8 cellular contexts compared by ENCODE assay signal in genomic region chr7:5396542-5396941, GRCh38. TPM values are rescaled to one million over a fixed set of nuclear protein-coding genes. Genes with fewer than 3 reads are reported as not detected.
DNase-seq lines count a peak whose midpoint lies in the region; ATAC-seq and TF ChIP-seq lines count a peak whose summit lies in the region.

No MANE protein-coding gene starts in this region.

- TF ChIP-seq POLR2A in tibial nerve (IDR thresholded peaks at IDR 0.05) = no peak

- peaks cover 0 to 41% (median 0%) of the 10 kb centered on the region in 3 donors for H3K36me3 ChIP-seq in tibial nerve

- H3K4me1 ChIP-seq in tibial nerve = peaks cover 0 to 39% (median 22%) of the 10 kb centered on the region in 4 donors

- no peaks in the 10 kb centered on the region for H3K9me3 Mint-ChIP-seq in natural killer cell

- no peak for TF ChIP-seq EP300 in tibial nerve (IDR thresholded peaks at IDR 0.05)

- peak overlapping the region; percentile 82 for H3K4me3 Mint-ChIP-seq in natural killer cell

- 38 to 51% methylated on average over 5 to 6 of the region's 6 CpGs for WGBS in tibial nerve, 2 donors

- no peaks in the 10 kb centered on the region for H3K27me3 Mint-ChIP-seq in natural killer cell (ENCODE audit: low read depth in 2 of 2)

- peak; percentile 22 for TF ChIP-seq CTCF in GM20000 (IDR thresholded peaks at IDR 0.05; ENCODE audit: extremely low read depth, missing control alignments)
- no peak for TF ChIP-seq CTCF in coronary artery (IDR thresholded peaks at IDR 0.05)
- TF ChIP-seq CTCF in natural killer cell (IDR thresholded peaks at IDR 0.05) = peak; percentile 32
- peak in 3 of 5 experiments; percentile 6 to 43 (median 13) for TF ChIP-seq CTCF in tibial nerve (IDR thresholded peaks at IDR 0.05)

- H3K27ac ChIP-seq in coronary artery (peak overlapping the region; percentile 52 to 88), tibial nerve (peak overlapping the region; percentile 50 to 89 (median 86))

- intact Hi-C loops in natural killer cell (cut with micrococcal nuclease) = no loop called here

- ATAC-seq in natural killer cell = peak; percentile 53 to 70 (median 54)

- H3K9me3 ChIP-seq in tibial nerve = no peaks in the 10 kb centered on the region

- no peaks in the 10 kb centered on the region for H3K36me3 Mint-ChIP-seq in natural killer cell

- peak overlapping the region; percentile 64 for H3K4me3 ChIP-seq in coronary artery
- H3K4me3 ChIP-seq in tibial nerve = peak overlapping the region; percentile 3 to 50 (median 29)

- H3K27ac Mint-ChIP-seq in natural killer cell = peak overlapping the region; percentile 96 to 98

- no peaks in the 10 kb centered on the region for H3K27me3 ChIP-seq in tibial nerve

- DNase-seq in COLO829 (ENCODE audit: low spot score) (peak; percentile 55), GM20000 (ENCODE audit: low spot score) (peak; percentile 88), HuH-7.5 (ENCODE audit: low spot score) (peak; percentile 92), coronary artery (ENCODE audit: low spot score) (no peak), natural killer cell (peak; percentile 64), tibial nerve (ENCODE audit: low spot score in 2 of 2) (peak in 1 of 2 donors; percentile 14), NCI-H146 treated with DMSO at 0.1 percent for 48 hours (lab: John Stamatoyannopoulos, UW; ENCODE audit: unreplicated experiment) (no peak)
- peak; percentile 49 for DNase-seq in activated CD4-positive, alpha-beta T cell treated with anti-CD3 and anti-CD28 coated beads for 1 hour

- peaks cover 36 to 47% of the 10 kb centered on the region in 2 donors for H3K4me1 Mint-ChIP-seq in natural killer cell

RNA-seq across cellular contexts. Expression of gene TNRC18, which starts 27.1 kb away (rescaled TPM):
- total RNA-seq in natural killer cell (100 to 1,000 TPM; 111 to 127 (median 124) TPM), tibial nerve (100 to 1,000 TPM in 3 of 4 donors, 10 to 100 TPM in 1; 76.9 to 241 (median 147) TPM)

Comparison
In these comparisons a context has a peak if more than half of its experiments do, and no peak if none do; other contexts are left out.
1. DNase-seq: peak in COLO829 (single experiment), GM20000 (single experiment), HuH-7.5 (single experiment), activated CD4-positive, alpha-beta T cell treated with anti-CD3 and anti-CD28 coated beads for 1 hour (single experiment) and natural killer cell (single experiment); none in coronary artery (single experiment) and NCI-H146 treated with DMSO at 0.1 percent for 48 hours (single experiment).